Comparison of ENCODE assay signal across 1 cellular context in genomic region chr20:46423882-46424482, GRCh38.
TF ChIP-seq lines count a peak whose summit lies in the region.

No MANE protein-coding gene starts in this region.

TF ChIP-seq in H1, 55 proteins besides CTCF, POLR2A, EP300 and RAD21:
- no peak for TF ChIP-seq JUN (IDR thresholded peaks at IDR 0.05; ENCODE audit: low read depth, low read length)
- no peak for TF ChIP-seq BRCA1 (IDR thresholded peaks at IDR 0.05; ENCODE audit: low read depth, low read length)
- TF ChIP-seq YY1 (IDR thresholded peaks at IDR 0.05; ENCODE audit: low read depth, low read length): peak; percentile 74; the same call in 1 of the 2 replicates
